8 cellular contexts compared by ENCODE assay signal in genomic region chr15:88623061-88623460, GRCh38. TPM values are rescaled to one million over a fixed set of nuclear protein-coding genes. Genes with fewer than 3 reads are reported as not detected.
A peak's percentile ranks its signal among the peaks of the same experiment; 100 is the strongest.
DNase-seq lines count a peak whose midpoint lies in the region; ATAC-seq and TF ChIP-seq lines count a peak whose summit lies in the region.

No MANE protein-coding gene starts in this region.

- TF ChIP-seq CTCF in AG09309 (IDR thresholded peaks at IDR 0.05; ENCODE audit: control insufficient read depth, insufficient read depth, low read depth, low read length, missing control alignments) (no peak), HL-60 (IDR thresholded peaks at IDR 0.05; ENCODE audit: insufficient read depth, low read length) (no peak)

- no peak overlapping the region for H3K27ac ChIP-seq in HL-60 (replicated peaks)

- DNase-seq in AG09309 (ENCODE audit: low read depth) (peak; percentile 37), HL-60 (ENCODE audit: low read depth in 1 of 2, low spot score in 1 of 2) (no peak), fibroblast of the conjunctiva (ENCODE audit: low read depth) (peak; percentile 36), ureter (ENCODE audit: low spot score) (no peak)
- DNase-seq in activated CD4-positive, alpha-beta T cell treated with anti-CD3 and anti-CD28 coated beads for 48 hours: peak; percentile 83
- peak; percentile 44 for DNase-seq in stimulated activated CD4-positive, alpha-beta T cell treated with anti-CD3 and anti-CD28 coated beads, Interleukin-12 subunit alpha, Interleukin-12 subunit beta, amount 100 ng/mL, for 4 hours

- no peaks in the 10 kb centered on the region for H3K27me3 ChIP-seq in HL-60 (ENCODE audit: insufficient read depth, poor library complexity, severe bottlenecking)

- ATAC-seq in GM18498 (IDR thresholded peaks at IDR 0.05; ENCODE audit: unreplicated experiment) (no peak), HG02981 (IDR thresholded peaks at IDR 0.05; ENCODE audit: unreplicated experiment) (no peak)

- H3K4me3 ChIP-seq in AG09309 (ENCODE audit: control insufficient read depth, low read depth, low read length) (peak overlapping the region; percentile 89), HL-60 (replicated peaks; ENCODE audit: insufficient read depth, low read length) (peak overlapping the region; percentile 95)

RNA-seq across cellular contexts. Expression of gene AEN, which starts 1.9 kb away (rescaled TPM):
- 17.4 TPM for total RNA-seq in ureter

RNA-seq across cellular contexts. Expression of gene ISG20, which starts 15.8 kb away (rescaled TPM):
- total RNA-seq in ureter: 14.2 TPM

Comparison
In these comparisons a context has a peak if more than half of its experiments do, and no peak if none do; other contexts are left out.
1. DNase-seq: peak in AG09309 (single experiment), activated CD4-positive, alpha-beta T cell treated with anti-CD3 and anti-CD28 coated beads for 48 hours (single experiment), fibroblast of the conjunctiva (single experiment) and stimulated activated CD4-positive, alpha-beta T cell treated with anti-CD3 and anti-CD28 coated beads, Interleukin-12 subunit alpha, Interleukin-12 subunit beta, amount 100 ng/mL, for 4 hours (single experiment); none in HL-60 (0 of 2) and ureter (single experiment).